Comparison of ENCODE assay signal across 2 cellular contexts in genomic region chr17:34257299-34257985, GRCh38.
TF ChIP-seq lines count a peak whose summit lies in the region.

No MANE protein-coding gene starts in this region.

TF ChIP-seq in SK-N-SH, 30 proteins besides CTCF, POLR2A, EP300 and RAD21 (continued from another document):
- TF ChIP-seq USF2 (IDR thresholded peaks at IDR 0.05; ENCODE audit: borderline replicate concordance, low read depth, low read length), result no peak

TF ChIP-seq in SK-N-SH treated with all-trans-retinoic acid at 6 μM for 48 hours, 23 proteins besides CTCF, POLR2A, EP300 and RAD21 (continued from another document):
- TF ChIP-seq, protein P1, sequence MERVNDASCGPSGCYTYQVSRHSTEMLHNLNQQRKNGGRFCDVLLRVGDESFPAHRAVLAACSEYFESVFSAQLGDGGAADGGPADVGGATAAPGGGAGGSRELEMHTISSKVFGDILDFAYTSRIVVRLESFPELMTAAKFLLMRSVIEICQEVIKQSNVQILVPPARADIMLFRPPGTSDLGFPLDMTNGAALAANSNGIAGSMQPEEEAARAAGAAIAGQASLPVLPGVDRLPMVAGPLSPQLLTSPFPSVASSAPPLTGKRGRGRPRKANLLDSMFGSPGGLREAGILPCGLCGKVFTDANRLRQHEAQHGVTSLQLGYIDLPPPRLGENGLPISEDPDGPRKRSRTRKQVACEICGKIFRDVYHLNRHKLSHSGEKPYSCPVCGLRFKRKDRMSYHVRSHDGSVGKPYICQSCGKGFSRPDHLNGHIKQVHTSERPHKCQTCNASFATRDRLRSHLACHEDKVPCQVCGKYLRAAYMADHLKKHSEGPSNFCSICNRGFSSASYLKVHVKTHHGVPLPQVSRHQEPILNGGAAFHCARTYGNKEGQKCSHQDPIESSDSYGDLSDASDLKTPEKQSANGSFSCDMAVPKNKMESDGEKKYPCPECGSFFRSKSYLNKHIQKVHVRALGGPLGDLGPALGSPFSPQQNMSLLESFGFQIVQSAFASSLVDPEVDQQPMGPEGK (CRISPR knock-in tag; IDR thresholded peaks at IDR 0.05; ENCODE audit: borderline replicate concordance), result no peak
- TF ChIP-seq CSRNP3 (CRISPR knock-in tag; IDR thresholded peaks at IDR 0.05) (no peak), PPARA (CRISPR knock-in tag; IDR thresholded peaks at IDR 0.05; ENCODE audit: borderline replicate concordance) (no peak)
